Comparison of ENCODE assay signal across 8 cellular contexts in genomic region chr14:49692895-49693737, GRCh38. TPM values are rescaled to one million over a fixed set of nuclear protein-coding genes. Genes with fewer than 3 reads are reported as not detected.
DNase-seq lines count a peak whose midpoint lies in the region; ATAC-seq and TF ChIP-seq lines count a peak whose summit lies in the region.

Gene KLHDC1 (plus strand): TSS chr14:49693120. CDS start chr14:49693195, 75 bp downstream.

- H3K4me3 ChIP-seq in coronary artery, result peak within 1 kb of the TSS; percentile 85
- peak within 1 kb of the TSS; percentile 53 to 61 for H3K4me3 ChIP-seq in left lung

- H3K36me3 ChIP-seq in left lung, result no peaks in the 10 kb centered on the region

- H3K4me1 ChIP-seq in left lung, result peaks cover 0 to 18% of the 10 kb centered on the region in 2 donors

- ATAC-seq in GM19025 (IDR thresholded peaks at IDR 0.05; ENCODE audit: low read depth, unreplicated experiment), result peak; percentile 55
- peak; percentile 45 for ATAC-seq in HG03280 (IDR thresholded peaks at IDR 0.05; ENCODE audit: unreplicated experiment)
- peak; percentile 89 for ATAC-seq in left lung

- peak; percentile 80 for DNase-seq in AG08395 (ENCODE audit: low spot score)
- peak; percentile 42 for DNase-seq in NCI-H460 (ENCODE audit: extremely low read depth, low read depth)
- DNase-seq in activated CD4-positive, alpha-beta T cell treated with anti-CD3 and anti-CD28 coated beads, Interleukin-2, amount 10 ng/mL, durations not matched to agents 7 days and 5 days, result peak; percentile 78
- peak; percentile 90 for DNase-seq in coronary artery (ENCODE audit: low spot score)
- peak; percentile 89 to 97 for DNase-seq in left lung
- peak; percentile 78 to 79 for DNase-seq in stimulated activated CD4-positive, alpha-beta T cell treated with anti-CD3 and anti-CD28 coated beads, Interleukin-2, amount 100 ng/mL, for 24 hours

- no peaks in the 10 kb centered on the region for H3K27me3 ChIP-seq in left lung

- CTCF ChIA-PET in activated CD4-positive, alpha-beta T cell treated with anti-CD3 and anti-CD28 coated beads, Interleukin-2, amount 10 ng/mL, durations not matched to agents 7 days and 5 days (lab: Charles Lee), result interaction anchor here (1.0 to 1.2 kb wide), 3 partner anchors 75 to 168 kb away, joined by 3 read pairs; partner anchors contain the start of genes KLHDC2 and NEMF

- intact Hi-C loops in left lung (cut with DNase I), result no loop called here

- peak within 1 kb of the TSS; percentile 82 for H3K4me3 Mint-ChIP-seq in activated CD4-positive, alpha-beta T cell treated with anti-CD3 and anti-CD28 coated beads, Interleukin-2, amount 10 ng/mL, durations not matched to agents 7 days and 5 days

- no peaks in the 10 kb centered on the region for H3K9me3 Mint-ChIP-seq in activated CD4-positive, alpha-beta T cell treated with anti-CD3 and anti-CD28 coated beads, Interleukin-2, amount 10 ng/mL, durations not matched to agents 7 days and 5 days

- peak within 1 kb of the TSS; percentile 88 for H3K27ac Mint-ChIP-seq in activated CD4-positive, alpha-beta T cell treated with anti-CD3 and anti-CD28 coated beads, Interleukin-2, amount 10 ng/mL, durations not matched to agents 7 days and 5 days

- no peak for TF ChIP-seq CTCF in coronary artery (IDR thresholded peaks at IDR 0.05)
- TF ChIP-seq CTCF in left lung (IDR thresholded peaks at IDR 0.05), result no peak

- POLR2A ChIA-PET in activated CD4-positive, alpha-beta T cell treated with anti-CD3 and anti-CD28 coated beads, Interleukin-2, amount 10 ng/mL, durations not matched to agents 7 days and 5 days (lab: Charles Lee), result no interaction called here

- H3K4me1 Mint-ChIP-seq in activated CD4-positive, alpha-beta T cell treated with anti-CD3 and anti-CD28 coated beads, Interleukin-2, amount 10 ng/mL, durations not matched to agents 7 days and 5 days, result peaks cover 36% of the 10 kb centered on the region

- no peaks in the 10 kb centered on the region for H3K9me3 ChIP-seq in left lung

- H3K27me3 Mint-ChIP-seq in activated CD4-positive, alpha-beta T cell treated with anti-CD3 and anti-CD28 coated beads, Interleukin-2, amount 10 ng/mL, durations not matched to agents 7 days and 5 days, result no peaks in the 10 kb centered on the region

- H3K27ac ChIP-seq in coronary artery (peak within 1 kb of the TSS; percentile 92 to 98), left lung (peak within 1 kb of the TSS; percentile 88 to 97)

- H3K36me3 Mint-ChIP-seq in activated CD4-positive, alpha-beta T cell treated with anti-CD3 and anti-CD28 coated beads, Interleukin-2, amount 10 ng/mL, durations not matched to agents 7 days and 5 days (ENCODE audit: low read depth), result no peaks in the 10 kb centered on the region

RNA-seq across cellular contexts. Expression of gene KLHDC1, which starts in this region (rescaled TPM):
- total RNA-seq in NCI-H460 (2014; rRNA removed; shearing (Covaris generic)), result 0.47 and 0.69 TPM in 2 replicates
- polyA plus RNA-seq in NCI-H460 (2014; cell fraction: nucleus; rRNA removed), result 0.88 and 2.1 TPM in 2 replicates
- 1 to 10 TPM; 2.4 to 2.5 TPM for total RNA-seq in activated CD4-positive, alpha-beta T cell treated with anti-CD3 and anti-CD28 coated beads, Interleukin-2, amount 10 ng/mL, durations not matched to agents 7 days and 5 days
- total RNA-seq in left lung, result 1 to 10 TPM; 3.5 to 5.6 TPM

Comparison
In these comparisons a context has a peak if more than half of its experiments do, and no peak if none do; other contexts are left out.
1. Peak in every context shown above with its lines: DNase-seq, ATAC-seq, H3K4me3 ChIP-seq and H3K27ac ChIP-seq.
2. DNase-seq: peak in every context shown above with its lines; median percentile 93 in left lung; 90 in coronary artery; 80 in AG08395; 78 in stimulated activated CD4-positive, alpha-beta T cell treated with anti-CD3 and anti-CD28 coated beads, Interleukin-2, amount 100 ng/mL, for 24 hours; 78 in activated CD4-positive, alpha-beta T cell treated with anti-CD3 and anti-CD28 coated beads, Interleukin-2, amount 10 ng/mL, durations not matched to agents 7 days and 5 days; 42 in NCI-H460.